In genomic region chr7:1248077-1248458, GRCh38 we compare ENCODE assay signal across 18 cellular contexts. TPM values are rescaled to one million over a fixed set of nuclear protein-coding genes. Genes with fewer than 3 reads are reported as not detected.
A peak's percentile ranks its signal among the peaks of the same experiment; 100 is the strongest.
DNase-seq lines count a peak whose midpoint lies in the region; ATAC-seq and TF ChIP-seq lines count a peak whose summit lies in the region.
"Had no signal": no experiment of that assay in that cellular context is flagged by ENCODE, and none has a peak within 500 bp of the region (broad histone marks: within the 10 kb centered on the region; RNA-seq: fewer than 3 reads in every experiment).

No MANE protein-coding gene starts in this region.

- peak; percentile 31 for ATAC-seq in effector memory CD8-positive, alpha-beta T cell (replicated peaks)
- no peak for ATAC-seq in psoas muscle
- ATAC-seq in GM19397 (IDR thresholded peaks at IDR 0.05; ENCODE audit: unreplicated experiment), result no peak
- ATAC-seq in GM19328 (IDR thresholded peaks at IDR 0.05; ENCODE audit: unreplicated experiment), result no peak

- peaks cover 51% of the 10 kb centered on the region for H3K27me3 Mint-ChIP-seq in activated naive CD4-positive, alpha-beta T cell treated with anti-CD3 and anti-CD28 coated beads, Interleukin-2, amount 50 U/mL, for 24 hours
- peaks cover 89% of the 10 kb centered on the region for H3K27me3 Mint-ChIP-seq in H9 (ENCODE audit: low read depth)
- peaks cover 69 to 93% of the 10 kb centered on the region in 2 donors for H3K27me3 Mint-ChIP-seq in effector memory CD8-positive, alpha-beta T cell

- no peak overlapping the region for H2BK15ac ChIP-seq in H9 (ENCODE audit: low read depth, low read length)

- no peak overlapping the region for H3K56ac ChIP-seq in H9 (ENCODE audit: insufficient read length, low read depth, low read length)

- H2BK12ac ChIP-seq in H9 (ENCODE audit: insufficient read length, low read depth, low read length), result peak overlapping the region; percentile 15

- no peak overlapping the region for H2AK5ac ChIP-seq in H9 (ENCODE audit: insufficient read length, low read length)

- no CpG with 5 or more reads among the region's 9 CpGs for WGBS in H9 (ENCODE audit: extremely low coverage, insufficient read length, low lambda C conversion rate)
- 0 to 6% (median 4%) methylated on average over 8 to 9 of the region's 9 CpGs for WGBS in psoas muscle, 3 donors

- H3K4me3 Mint-ChIP-seq in activated naive CD4-positive, alpha-beta T cell treated with anti-CD3 and anti-CD28 coated beads, Interleukin-2, amount 50 U/mL, for 24 hours, result peak overlapping the region; percentile 33
- peak overlapping the region in 1 of 2 experiments; percentile 68; a peak in 3 of 5 replicates for H3K4me3 Mint-ChIP-seq in H9
- peak overlapping the region; percentile 33 to 65 for H3K4me3 Mint-ChIP-seq in effector memory CD8-positive, alpha-beta T cell

- no peak overlapping the region for H2BK20ac ChIP-seq in H9 (ENCODE audit: low read depth, low read length, poor library complexity, severe bottlenecking)

- no peak overlapping the region for H3K4me3 ChIP-seq in psoas muscle
- H3K4me3 ChIP-seq: suprapubic skin had no signal

- intact Hi-C loops in psoas muscle (cut with DNase I), result no loop called here

- H4K91ac ChIP-seq in H9 (ENCODE audit: insufficient read length, low read depth, low read length), result no peak overlapping the region

- no peak for DNase-seq in activated naive CD4-positive, alpha-beta T cell treated with Interleukin-2 at 50 U/mL for 16 hours
- no peak for DNase-seq in H9
- no peak for DNase-seq in effector memory CD8-positive, alpha-beta T cell
- peak; percentile 10 to 34 for DNase-seq in psoas muscle
- no peak for DNase-seq in iPS-NIHi7 (ENCODE audit: extremely low spot score)
- DNase-seq: activated CD4-positive, alpha-beta T cell treated with anti-CD3 and anti-CD28 coated beads, Interleukin-2, amount 50 U/mL, for 4 hours; activated T-cell treated with anti-CD3 and anti-CD28 coated beads, Interleukin-2, amount 50 U/mL, for 1 hour; cerebellar nuclear complex; foreskin keratinocyte; GOT3; left ventricle myocardium inferior; NCI-H2227 treated with DMSO at 0.1 percent for 48 hours had no signal

- peaks cover 61% of the 10 kb centered on the region for H3K27me3 ChIP-seq in H9 (ENCODE audit: insufficient read depth, low read length)
- peaks cover 0 to 90% (median 35%) of the 10 kb centered on the region in 3 donors for H3K27me3 ChIP-seq in psoas muscle (ENCODE audit: insufficient read depth in 3 of 3, low read length in 2 of 3)

- H3K36me3 ChIP-seq in psoas muscle (ENCODE audit: insufficient read depth in 1 of 2, low read depth in 1 of 2), result no peaks in the 10 kb centered on the region
- H3K36me3 ChIP-seq: left ventricle myocardium inferior, suprapubic skin had no signal

- H3K14ac ChIP-seq in H9 (ENCODE audit: insufficient read depth, low read length), result peak overlapping the region; percentile 17; the same call in 1 of the 2 replicates

- no peaks in the 10 kb centered on the region for H3K9me3 Mint-ChIP-seq in activated naive CD4-positive, alpha-beta T cell treated with anti-CD3 and anti-CD28 coated beads, Interleukin-2, amount 50 U/mL, for 24 hours
- peaks cover 0 to 3% of the 10 kb centered on the region in 2 experiments; a peak in 3 of 5 replicates for H3K9me3 Mint-ChIP-seq in H9
- no peaks in the 10 kb centered on the region for H3K9me3 Mint-ChIP-seq in effector memory CD8-positive, alpha-beta T cell

- H2BK120ac ChIP-seq in H9 (ENCODE audit: low read depth, low read length, poor library complexity, severe bottlenecking), result no peak overlapping the region

- H2BK5ac ChIP-seq in H9 (ENCODE audit: insufficient read length, low read length), result no peak overlapping the region

- H3K9ac ChIP-seq in H9 (ENCODE audit: extremely low read depth, insufficient read length, low read length), result no peak overlapping the region
- H3K9ac ChIP-seq: SK-N-SH had no signal

- H3K79me1 ChIP-seq in H9 (ENCODE audit: insufficient read depth, low read depth, low read length, poor library complexity, severe bottlenecking), result no peaks in the 10 kb centered on the region

- H3K4me1 ChIP-seq in H9 (ENCODE audit: insufficient read depth, low read length) (no peaks in the 10 kb centered on the region; the same call in 1 of the 2 replicates), psoas muscle (peaks cover 15% of the 10 kb centered on the region)
- H3K4me1 ChIP-seq: foreskin keratinocyte had no signal

- H3K27ac ChIP-seq in H9 (ENCODE audit: insufficient read length, low read depth, low read length) (no peak overlapping the region), psoas muscle (no peak overlapping the region)
- H3K27ac ChIP-seq: foreskin keratinocyte, left ventricle myocardium inferior, suprapubic skin had no signal

- peak overlapping the region; percentile 2 for H3K4me2 ChIP-seq in H9 (ENCODE audit: insufficient read depth, insufficient read length, low read length)
- H3K4me2 ChIP-seq: SK-N-SH had no signal

- H3K4ac ChIP-seq in H9 (ENCODE audit: low read depth, low read length), result no peak overlapping the region

- no peak overlapping the region for H2AFZ ChIP-seq in H9 (ENCODE audit: low read length)

- no peaks in the 10 kb centered on the region for H3K23me2 ChIP-seq in H9 (ENCODE audit: insufficient read length, low read depth, low read length, poor library complexity, severe bottlenecking)

- TF ChIP-seq CTCF in H9 (conservative IDR thresholded peaks at IDR 0.05) (no peak), psoas muscle (IDR thresholded peaks at IDR 0.05) (no peak)

- H3K4me1 Mint-ChIP-seq in activated naive CD4-positive, alpha-beta T cell treated with anti-CD3 and anti-CD28 coated beads, Interleukin-2, amount 50 U/mL, for 24 hours, result peaks cover 17% of the 10 kb centered on the region
- peaks cover 7 to 31% of the 10 kb centered on the region in 2 experiments for H3K4me1 Mint-ChIP-seq in H9
- H3K4me1 Mint-ChIP-seq in effector memory CD8-positive, alpha-beta T cell (ENCODE audit: low read depth in 2 of 2), result peaks cover 9 to 10% of the 10 kb centered on the region in 2 donors

- H3K36me3 Mint-ChIP-seq in activated naive CD4-positive, alpha-beta T cell treated with anti-CD3 and anti-CD28 coated beads, Interleukin-2, amount 50 U/mL, for 24 hours, result no peaks in the 10 kb centered on the region
- peaks cover 0 to 1% (median 0%) of the 10 kb centered on the region in 3 experiments; a peak in 1 of 7 replicates for H3K36me3 Mint-ChIP-seq in H9 (ENCODE audit: insufficient read depth in 1 of 3, low read depth in 3 of 3)
- H3K36me3 Mint-ChIP-seq in effector memory CD8-positive, alpha-beta T cell (ENCODE audit: insufficient read depth), result peaks cover 17% of the 10 kb centered on the region

- H4K8ac ChIP-seq in H9 (replicated peaks; ENCODE audit: insufficient read length, low read depth, low read length), result no peak overlapping the region

- H3K9me3 ChIP-seq in H9 (ENCODE audit: control insufficient read depth, low read depth, low read length) (no peaks in the 10 kb centered on the region), psoas muscle (no peaks in the 10 kb centered on the region)
- H3K9me3 ChIP-seq: left ventricle myocardium inferior, SK-N-SH, suprapubic skin had no signal

- H3K18ac ChIP-seq in H9 (ENCODE audit: insufficient read length, low read depth, low read length), result no peak overlapping the region

- H3K23ac ChIP-seq in H9 (ENCODE audit: insufficient read length, low read depth, low read length), result no peak overlapping the region

- no peaks in the 10 kb centered on the region for H3K79me2 ChIP-seq in H9 (ENCODE audit: insufficient read depth, low read length)

- H4K5ac ChIP-seq in H9 (ENCODE audit: insufficient read length, low read depth, low read length), result no peak overlapping the region

- H4K20me1 ChIP-seq in H9 (ENCODE audit: control insufficient read depth, insufficient read depth, insufficient read length), result no peaks in the 10 kb centered on the region

- no peak overlapping the region for H3T11ph ChIP-seq in H9 (ENCODE audit: low read length)

- no peak overlapping the region for H3K27ac Mint-ChIP-seq in activated naive CD4-positive, alpha-beta T cell treated with anti-CD3 and anti-CD28 coated beads, Interleukin-2, amount 50 U/mL, for 24 hours
- no peak overlapping the region for H3K27ac Mint-ChIP-seq in H9
- peak overlapping the region in 1 of 2 donors; percentile 93 for H3K27ac Mint-ChIP-seq in effector memory CD8-positive, alpha-beta T cell

RNA-seq across cellular contexts. Expression of gene UNCX, which starts 15.4 kb away (rescaled TPM):
- total RNA-seq in H9 (2021) (not detected in 2 replicates), psoas muscle (not detected)
- polyA plus RNA-seq in psoas muscle, result not detected
- total RNA-seq: endothelial cell of umbilical vein, foreskin keratinocyte, left ventricle myocardium inferior, suprapubic skin had no signal
- polyA plus RNA-seq: endothelial cell of umbilical vein, foreskin keratinocyte, SK-N-SH had no signal

Comparison
In these comparisons a context has a peak if more than half of its experiments do, and no peak if none do; other contexts are left out.
1. DNase-seq: peak in psoas muscle (2 of 2); none in activated naive CD4-positive, alpha-beta T cell treated with Interleukin-2 at 50 U/mL for 16 hours (single experiment), H9 (single experiment), effector memory CD8-positive, alpha-beta T cell (0 of 3) and iPS-NIHi7 (single experiment).